In the genomic region with DNA sequence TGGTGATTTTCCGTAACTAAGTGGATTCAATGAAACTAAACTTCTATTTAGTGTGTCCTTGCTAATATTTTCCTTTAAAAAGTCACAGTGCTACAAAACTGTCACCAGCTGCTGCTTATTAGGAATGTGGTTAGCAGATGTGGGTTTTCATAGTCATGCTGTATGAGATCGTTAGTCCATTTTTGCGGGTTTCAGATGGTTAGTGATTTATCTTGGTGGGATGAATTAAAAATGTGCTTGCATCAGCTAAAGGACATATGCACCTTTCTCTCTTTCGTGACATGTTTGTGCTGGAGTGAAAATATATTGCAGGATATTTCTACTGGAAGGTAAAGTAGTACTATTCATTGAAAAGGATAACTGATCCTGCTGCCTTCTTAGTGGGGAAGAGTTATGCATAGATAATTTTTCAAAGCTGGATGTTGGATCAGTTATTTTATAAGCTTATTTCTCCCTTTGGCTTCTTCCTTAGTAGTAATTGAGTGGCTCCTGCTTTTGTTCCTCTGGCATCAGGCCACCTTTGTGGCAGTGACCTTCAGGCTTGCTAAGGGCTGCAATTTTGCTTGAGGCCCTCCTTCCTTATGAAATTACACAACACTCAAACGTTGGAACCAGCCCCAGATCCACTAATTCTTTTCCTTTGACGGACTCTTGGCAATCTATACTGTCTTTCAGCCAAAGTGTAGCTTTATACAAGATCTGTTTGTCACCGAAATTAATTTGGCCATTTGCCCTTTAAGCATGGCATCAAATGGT, we compare ENCODE assay signal across 1 cellular context.
TF ChIP-seq lines count a peak whose summit lies in the region.

No MANE protein-coding gene starts in this region.

TF ChIP-seq in K562, 482 proteins besides CTCF, POLR2A, EP300 and RAD21 (continued from another document):
- TF ChIP-seq, protein P1, sequence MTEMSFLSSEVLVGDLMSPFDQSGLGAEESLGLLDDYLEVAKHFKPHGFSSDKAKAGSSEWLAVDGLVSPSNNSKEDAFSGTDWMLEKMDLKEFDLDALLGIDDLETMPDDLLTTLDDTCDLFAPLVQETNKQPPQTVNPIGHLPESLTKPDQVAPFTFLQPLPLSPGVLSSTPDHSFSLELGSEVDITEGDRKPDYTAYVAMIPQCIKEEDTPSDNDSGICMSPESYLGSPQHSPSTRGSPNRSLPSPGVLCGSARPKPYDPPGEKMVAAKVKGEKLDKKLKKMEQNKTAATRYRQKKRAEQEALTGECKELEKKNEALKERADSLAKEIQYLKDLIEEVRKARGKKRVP (CRISPR knock-in tag; IDR thresholded peaks at IDR 0.05): no peak
- TF ChIP-seq, protein P2, sequence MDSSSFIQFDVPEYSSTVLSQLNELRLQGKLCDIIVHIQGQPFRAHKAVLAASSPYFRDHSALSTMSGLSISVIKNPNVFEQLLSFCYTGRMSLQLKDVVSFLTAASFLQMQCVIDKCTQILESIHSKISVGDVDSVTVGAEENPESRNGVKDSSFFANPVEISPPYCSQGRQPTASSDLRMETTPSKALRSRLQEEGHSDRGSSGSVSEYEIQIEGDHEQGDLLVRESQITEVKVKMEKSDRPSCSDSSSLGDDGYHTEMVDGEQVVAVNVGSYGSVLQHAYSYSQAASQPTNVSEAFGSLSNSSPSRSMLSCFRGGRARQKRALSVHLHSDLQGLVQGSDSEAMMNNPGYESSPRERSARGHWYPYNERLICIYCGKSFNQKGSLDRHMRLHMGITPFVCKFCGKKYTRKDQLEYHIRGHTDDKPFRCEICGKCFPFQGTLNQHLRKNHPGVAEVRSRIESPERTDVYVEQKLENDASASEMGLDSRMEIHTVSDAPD (CRISPR knock-in tag; IDR thresholded peaks at IDR 0.05): no peak
- TF ChIP-seq ZNF316 (IDR thresholded peaks at IDR 0.05) (peak; percentile 68), ZBTB7A (IDR thresholded peaks at IDR 0.05; ENCODE audit: borderline replicate concordance, control insufficient read depth, low read depth, low read length) (no peak)
TF ChIP-seq in K562: peak in this region for 9.
